ENCODE assay signal across 18 cellular contexts in genomic region chr7:24498439-24498838, GRCh38.
DNase-seq lines count a peak whose midpoint lies in the region; ATAC-seq, FAIRE-seq and TF ChIP-seq lines count a peak whose summit lies in the region.
"Had no signal": no experiment of that assay in that cellular context is flagged by ENCODE, and none has a peak within 500 bp of the region (broad histone marks: within the 10 kb centered on the region; RNA-seq: fewer than 3 reads in every experiment).

No MANE protein-coding gene starts in this region.

- 93% methylated on average over 2 of the region's 2 CpGs; no CpG with 5 or more reads in 1 of the 2 experiments for WGBS in H1 (ENCODE audit: extremely low coverage in 1 of 2, insufficient coverage in 1 of 2, insufficient read length in 1 of 2, insufficient replicate concordance in 2 of 2, low coverage in 1 of 2, low lambda C conversion rate in 2 of 2, missing lambda C conversion rate in 1 of 2), 2 experiments

- DNase-seq in NCI-H2171 treated with DMSO at 0.1 percent for 48 hours (lab: John Stamatoyannopoulos, UW) = peak; percentile 7
- no peak for DNase-seq in NCI-H2171 (lab: John Stamatoyannopoulos, UW)
- DNase-seq in H1 (ENCODE audit: low read depth in 1 of 2, low spot score in 2 of 2) = no peak
- DNase-seq in sciatic nerve (ENCODE audit: low spot score) = no peak
- DNase-seq in natural killer cell = no peak
- DNase-seq: 8988T; CD4-positive, alpha-beta memory T cell; DMS53; DND-41; EL; GDM1 had no signal

- no peak overlapping the region for H3K27ac Mint-ChIP-seq in natural killer cell
- H3K27ac Mint-ChIP-seq: CD4-positive, alpha-beta memory T cell had no signal

- H3K23me2 ChIP-seq in H1 (ENCODE audit: low read depth, low read length) = no peaks in the 10 kb centered on the region

- H2BK12ac ChIP-seq in H1 (ENCODE audit: low read depth, low read length) = no peak overlapping the region

- H3K4me3 ChIP-seq in H1 (ENCODE audit: extremely low read depth in 1 of 4, insufficient read depth in 2 of 4, low read depth in 3 of 4, low read length in 4 of 4) = no peak overlapping the region
- H3K4me3 ChIP-seq: BLaER1, HAP-1 had no signal

- H3K4me3 Mint-ChIP-seq in natural killer cell = no peak overlapping the region
- H3K4me3 Mint-ChIP-seq: CD14-positive monocyte; CD4-positive, alpha-beta memory T cell had no signal

- H4K20me1 ChIP-seq in H1 (replicated peaks in 1 of 2; ENCODE audit: control insufficient read depth in 1 of 2, insufficient read depth in 2 of 2, low read length in 2 of 2) = no peaks in the 10 kb centered on the region
- H4K20me1 ChIP-seq: BLaER1 had no signal

- no peaks in the 10 kb centered on the region for H3K79me1 ChIP-seq in H1 (ENCODE audit: low read depth, low read length)

- POLR2A ChIA-PET in H1 (lab: Charles Lee; ENCODE audit: partially characterized antibody) = interaction anchor here (0.8 kb wide), 1 partner anchor 90 kb away, joined by 3 read pairs; no protein-coding TSS in a partner anchor

- no peak for TF ChIP-seq POLR2A in H1 (IDR thresholded peaks at IDR 0.05; ENCODE audit: control extremely low read depth in 1 of 2, low read depth in 2 of 2, low read length in 2 of 2)
- TF ChIP-seq POLR2A in GM18505 (IDR thresholded peaks at IDR 0.05; ENCODE audit: borderline replicate concordance, extremely low read depth, insufficient read depth, insufficient read length) = no peak

- H3K4me1 ChIP-seq in H1 (replicated peaks in 1 of 4; ENCODE audit: control insufficient read depth in 3 of 4, insufficient read depth in 4 of 4, low read length in 3 of 4) = peaks cover 3 to 4% (median 3%) of the 10 kb centered on the region in 4 experiments; a peak in 6 of 7 replicates
- H3K4me1 ChIP-seq: BLaER1, HAP-1 had no signal

- H3K79me2 ChIP-seq in H1 (ENCODE audit: control insufficient read depth in 1 of 2, insufficient read depth in 2 of 2, low read length in 2 of 2) = no peaks in the 10 kb centered on the region

- no peaks in the 10 kb centered on the region for H3K36me3 Mint-ChIP-seq in natural killer cell
- H3K36me3 Mint-ChIP-seq: CD14-positive monocyte; CD4-positive, alpha-beta memory T cell had no signal

- no peak for FAIRE-seq in H1 (lab: Jason Lieb, UNC)
- FAIRE-seq: GM12892 had no signal

- peak overlapping the region; percentile 80 for H2BK120ac ChIP-seq in H1 (replicated peaks; ENCODE audit: low read depth, low read length)

- H4K8ac ChIP-seq in H1 (ENCODE audit: extremely low read depth, insufficient read depth, low read length) = no peak overlapping the region

- H4K5ac ChIP-seq in H1 (ENCODE audit: insufficient read length, low read depth, low read length) = no peak overlapping the region

- H2BK15ac ChIP-seq in H1 (ENCODE audit: low read length) = no peak overlapping the region

- intact Hi-C loops in sciatic nerve (cut with DNase I) = no loop called here
- intact Hi-C loops in natural killer cell (cut with micrococcal nuclease) = no loop called here

- H3K27me3 Mint-ChIP-seq in natural killer cell (ENCODE audit: low read depth in 2 of 2) = peaks cover 7 to 13% of the 10 kb centered on the region in 2 donors

- H2BK5ac ChIP-seq in H1 (ENCODE audit: low read depth, low read length) = no peak overlapping the region

- H3K9ac ChIP-seq in H1 (replicated peaks in 1 of 4; ENCODE audit: extremely low read depth in 1 of 4, low read depth in 3 of 4, low read length in 3 of 4) = no peak overlapping the region
- H3K9ac ChIP-seq: BLaER1 had no signal

- no peak overlapping the region for H3K4me2 ChIP-seq in H1 (ENCODE audit: insufficient read depth in 1 of 2, low read depth in 2 of 2, low read length in 2 of 2)
- H3K4me2 ChIP-seq: BLaER1 had no signal

- ATAC-seq in sciatic nerve (peak; percentile 11), GM18505 (IDR thresholded peaks at IDR 0.05; ENCODE audit: unreplicated experiment) (no peak), HG03097 (IDR thresholded peaks at IDR 0.05; ENCODE audit: low FRiP score, unreplicated experiment) (no peak), natural killer cell (no peak)

- H3K18ac ChIP-seq in H1 (ENCODE audit: extremely low read depth, low read length) = no peak overlapping the region

- H3K27me3 ChIP-seq in H1 (replicated peaks in 1 of 4; ENCODE audit: control insufficient read depth in 3 of 4, extremely low read depth in 1 of 4, insufficient read depth in 3 of 4, low read length in 3 of 4) = no peaks in the 10 kb centered on the region; a peak in 1 of 7 replicates
- H3K27me3 ChIP-seq: BLaER1 had no signal

- H3K4ac ChIP-seq in H1 (replicated peaks; ENCODE audit: insufficient read length, low read depth, low read length) = no peak overlapping the region

- H4K91ac ChIP-seq in H1 (replicated peaks; ENCODE audit: insufficient read length, low read length) = no peak overlapping the region

- H2AK5ac ChIP-seq in H1 (ENCODE audit: low read depth, low read length) = no peak overlapping the region

- no peak for TF ChIP-seq CTCF in H1 (IDR thresholded peaks at IDR 0.05; ENCODE audit: control extremely low read depth in 1 of 3, insufficient read depth in 1 of 3, low read depth in 1 of 3, low read length in 3 of 3)
- no peak for TF ChIP-seq CTCF in natural killer cell (IDR thresholded peaks at IDR 0.05)

- no peak overlapping the region for H2AFZ ChIP-seq in H1 (ENCODE audit: low read length)

- TF ChIP-seq RAD21 in H1 (IDR thresholded peaks at IDR 0.05 in 1 of 2, conservative IDR thresholded peaks at IDR 0.05 in 1 of 2; ENCODE audit: low read depth in 2 of 2, low read length in 2 of 2) = no peak

- no peak overlapping the region for H2BK20ac ChIP-seq in H1 (ENCODE audit: low read length)

- H3K56ac ChIP-seq in H1 (replicated peaks; ENCODE audit: insufficient read length, low read depth, low read length) = no peak overlapping the region

- H3K9me3 ChIP-seq in H1 (ENCODE audit: insufficient read depth in 2 of 2, low read depth in 1 of 2, low read length in 1 of 2) = peaks cover 7 to 9% of the 10 kb centered on the region in 2 experiments; a peak in 3 of 4 replicates
- H3K9me3 ChIP-seq: HAP-1 had no signal

- no peak overlapping the region for H3K23ac ChIP-seq in H1 (ENCODE audit: insufficient read length)

- no peaks in the 10 kb centered on the region for H3K36me3 ChIP-seq in H1 (ENCODE audit: control insufficient read depth in 2 of 4, insufficient read depth in 4 of 4, low read length in 3 of 4)
- H3K36me3 ChIP-seq: BLaER1, HAP-1 had no signal

- H3K4me1 Mint-ChIP-seq in natural killer cell = no peaks in the 10 kb centered on the region
- H3K4me1 Mint-ChIP-seq: CD14-positive monocyte; CD4-positive, alpha-beta memory T cell had no signal

- H3K9me3 Mint-ChIP-seq in natural killer cell = no peaks in the 10 kb centered on the region

- TF ChIP-seq EP300 in H1 (IDR thresholded peaks at IDR 0.05; ENCODE audit: borderline replicate concordance in 1 of 2, low read depth in 2 of 2, low read length in 2 of 2) = no peak

- H3K27ac ChIP-seq in H1 (ENCODE audit: low read depth, low read length) = no peak overlapping the region
- H3K27ac ChIP-seq: BLaER1, HL-60 had no signal

- CTCF ChIA-PET in H1 (lab: Charles Lee; ENCODE audit: partially characterized antibody) = no interaction called here

- no peak overlapping the region for H3K14ac ChIP-seq in H1 (ENCODE audit: insufficient read length)

TF ChIP-seq in H1, 55 proteins besides CTCF, POLR2A, EP300 and RAD21:
- TF ChIP-seq CEBPB (IDR thresholded peaks at IDR 0.05; ENCODE audit: low read depth, low read length) (no peak), KDM1A (IDR thresholded peaks at IDR 0.05; ENCODE audit: borderline replicate concordance, low read length) (no peak)
